14 cellular contexts compared by ENCODE assay signal in the genomic region with DNA sequence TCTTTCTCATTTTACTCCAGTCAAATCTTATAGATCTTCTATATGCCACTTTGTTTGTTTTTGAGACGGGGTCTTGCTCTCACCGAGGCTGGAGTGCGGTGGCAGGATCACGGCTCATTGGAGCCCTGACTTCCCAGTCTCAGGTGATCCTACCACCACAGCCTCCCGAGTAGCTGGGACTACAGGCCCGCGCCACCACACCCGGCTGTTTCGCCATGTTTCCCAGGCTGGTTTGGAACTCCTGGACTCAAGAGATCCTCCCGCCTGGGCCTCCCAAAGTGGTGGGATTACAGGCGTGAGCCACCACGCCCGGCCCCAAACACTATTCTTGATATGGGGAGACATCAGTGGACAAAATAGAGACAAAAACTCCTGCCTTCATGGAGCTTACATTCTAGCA. TPM values are rescaled to one million over a fixed set of nuclear protein-coding genes. Genes with fewer than 3 reads are reported as not detected.
DNase-seq lines count a peak whose midpoint lies in the region; ATAC-seq and TF ChIP-seq lines count a peak whose summit lies in the region.
"Had no signal": no experiment of that assay in that cellular context is flagged by ENCODE, and none has a peak within 500 bp of the region (broad histone marks: within the 10 kb centered on the region; RNA-seq: fewer than 3 reads in every experiment).

No MANE protein-coding gene starts in this region.

- no peaks in the 10 kb centered on the region for H3K36me3 Mint-ChIP-seq in activated naive CD4-positive, alpha-beta T cell treated with anti-CD3 and anti-CD28 coated beads, Interleukin-2, amount 50 U/mL, for 24 hours
- H3K36me3 Mint-ChIP-seq in activated naive CD4-positive, alpha-beta T cell treated with anti-CD3 and anti-CD28 coated beads, Interleukin-2, amount 50 U/mL, for 72 hours = no peaks in the 10 kb centered on the region
- H3K36me3 Mint-ChIP-seq in activated CD8-positive, alpha-beta T cell treated with anti-CD3 and anti-CD28 coated beads, Interleukin-2, amount 10 ng/mL, durations not matched to agents 7 days and 5 days (ENCODE audit: low read depth) = no peaks in the 10 kb centered on the region
- no peaks in the 10 kb centered on the region for H3K36me3 Mint-ChIP-seq in naive thymus-derived CD4-positive, alpha-beta T cell
- H3K36me3 Mint-ChIP-seq in type B pancreatic cell = no peaks in the 10 kb centered on the region

- CTCF ChIA-PET in activated CD8-positive, alpha-beta T cell treated with anti-CD3 and anti-CD28 coated beads, Interleukin-2, amount 10 ng/mL, durations not matched to agents 7 days and 5 days (lab: Charles Lee) = interaction anchor here (1.2 kb wide), 1 partner anchor 16 kb away, joined by 3 read pairs; no protein-coding TSS in a partner anchor
- CTCF ChIA-PET in naive thymus-derived CD4-positive, alpha-beta T cell (lab: Charles Lee) = no interaction called here

- peak overlapping the region; percentile 91 for H3K4me3 Mint-ChIP-seq in activated naive CD4-positive, alpha-beta T cell treated with anti-CD3 and anti-CD28 coated beads, Interleukin-2, amount 50 U/mL, for 24 hours
- H3K4me3 Mint-ChIP-seq in activated CD8-positive, alpha-beta T cell treated with anti-CD3 and anti-CD28 coated beads, Interleukin-2, amount 10 ng/mL, durations not matched to agents 7 days and 5 days = peak overlapping the region; percentile 76
- peak overlapping the region; percentile 85 to 94 (median 90) for H3K4me3 Mint-ChIP-seq in naive thymus-derived CD4-positive, alpha-beta T cell
- H3K4me3 Mint-ChIP-seq in type B pancreatic cell = peak overlapping the region; percentile 91

- no peaks in the 10 kb centered on the region for H3K9me3 Mint-ChIP-seq in activated naive CD4-positive, alpha-beta T cell treated with anti-CD3 and anti-CD28 coated beads, Interleukin-2, amount 50 U/mL, for 24 hours
- H3K9me3 Mint-ChIP-seq in activated naive CD4-positive, alpha-beta T cell treated with anti-CD3 and anti-CD28 coated beads, Interleukin-2, amount 50 U/mL, for 72 hours = no peaks in the 10 kb centered on the region
- no peaks in the 10 kb centered on the region for H3K9me3 Mint-ChIP-seq in activated CD8-positive, alpha-beta T cell treated with anti-CD3 and anti-CD28 coated beads, Interleukin-2, amount 10 ng/mL, durations not matched to agents 7 days and 5 days (ENCODE audit: insufficient read depth)
- H3K9me3 Mint-ChIP-seq in naive thymus-derived CD4-positive, alpha-beta T cell = no peaks in the 10 kb centered on the region
- H3K9me3 Mint-ChIP-seq in type B pancreatic cell = no peaks in the 10 kb centered on the region

- H3K9me3 ChIP-seq in naive thymus-derived CD4-positive, alpha-beta T cell (ENCODE audit: control insufficient read depth in 2 of 3, low read length in 3 of 3) = no peaks in the 10 kb centered on the region
- H3K9me3 ChIP-seq: left ventricle myocardium inferior, stomach had no signal

- no peak for ATAC-seq in activated naive CD4-positive, alpha-beta T cell treated with anti-CD3 and anti-CD28 coated beads, Interleukin-2, amount 50 U/mL, for 72 hours
- no peak for ATAC-seq in activated CD8-positive, alpha-beta T cell treated with anti-CD3 and anti-CD28 coated beads, Interleukin-2, amount 10 ng/mL, durations not matched to agents 7 days and 5 days
- ATAC-seq in naive thymus-derived CD4-positive, alpha-beta T cell = no peak

- H3K4me1 ChIP-seq in naive thymus-derived CD4-positive, alpha-beta T cell (ENCODE audit: control insufficient read depth in 2 of 2, insufficient read depth in 2 of 2, low read length in 2 of 2) = peaks cover 0 to 13% of the 10 kb centered on the region in 2 donors

- no peak for DNase-seq in activated naive CD4-positive, alpha-beta T cell treated with anti-CD3 and anti-CD28 coated beads, Interleukin-2, amount 50 U/mL, for 72 hours (ENCODE audit: low spot score in 2 of 2)
- DNase-seq in activated CD8-positive, alpha-beta T cell treated with anti-CD3 and anti-CD28 coated beads, Interleukin-2, amount 10 ng/mL, durations not matched to agents 7 days and 5 days = no peak
- no peak for DNase-seq in naive thymus-derived CD4-positive, alpha-beta T cell
- DNase-seq in type B pancreatic cell (ENCODE audit: extremely low spot score, unreplicated experiment) (no peak), NCI-H510A (lab: John Stamatoyannopoulos, UW) (no peak), CD1c-positive myeloid dendritic cell (ENCODE audit: extremely low spot score) (no peak)
- DNase-seq in stimulated activated CD4-positive, alpha-beta T cell treated with anti-CD3 and anti-CD28 coated beads, Interleukin-12 subunit alpha, Interleukin-12 subunit beta, amount 100 ng/mL, for 4 hours = no peak
- DNase-seq: DMS53, left ventricle myocardium inferior, NCI-H1092 treated with DMSO at 0.1 percent for 48 hours, NCI-H2227 treated with DMSO at 0.1 percent for 48 hours, PC-3, stomach had no signal

- no peaks in the 10 kb centered on the region for H3K27me3 ChIP-seq in naive thymus-derived CD4-positive, alpha-beta T cell (ENCODE audit: control insufficient read depth in 2 of 2, insufficient read depth in 2 of 2, low read length in 2 of 2)
- H3K27me3 ChIP-seq: stomach had no signal

- no peak overlapping the region for H3K27ac Mint-ChIP-seq in activated naive CD4-positive, alpha-beta T cell treated with anti-CD3 and anti-CD28 coated beads, Interleukin-2, amount 50 U/mL, for 24 hours
- no peak overlapping the region for H3K27ac Mint-ChIP-seq in activated naive CD4-positive, alpha-beta T cell treated with anti-CD3 and anti-CD28 coated beads, Interleukin-2, amount 50 U/mL, for 72 hours
- no peak overlapping the region for H3K27ac Mint-ChIP-seq in activated CD8-positive, alpha-beta T cell treated with anti-CD3 and anti-CD28 coated beads, Interleukin-2, amount 10 ng/mL, durations not matched to agents 7 days and 5 days
- H3K27ac Mint-ChIP-seq in naive thymus-derived CD4-positive, alpha-beta T cell = peak overlapping the region in 7 of 9 donors; percentile 57 to 93 (median 88)
- H3K27ac Mint-ChIP-seq in type B pancreatic cell = peak overlapping the region; percentile 77

- peaks cover 28% of the 10 kb centered on the region for H3K4me1 Mint-ChIP-seq in activated naive CD4-positive, alpha-beta T cell treated with anti-CD3 and anti-CD28 coated beads, Interleukin-2, amount 50 U/mL, for 24 hours
- H3K4me1 Mint-ChIP-seq in activated CD8-positive, alpha-beta T cell treated with anti-CD3 and anti-CD28 coated beads, Interleukin-2, amount 10 ng/mL, durations not matched to agents 7 days and 5 days (ENCODE audit: low read depth) = peaks cover 23% of the 10 kb centered on the region
- H3K4me1 Mint-ChIP-seq in naive thymus-derived CD4-positive, alpha-beta T cell = peaks cover 17 to 33% (median 24%) of the 10 kb centered on the region in 7 donors
- peaks cover 19% of the 10 kb centered on the region for H3K4me1 Mint-ChIP-seq in type B pancreatic cell (ENCODE audit: unreplicated experiment)

- H3K27ac ChIP-seq in naive thymus-derived CD4-positive, alpha-beta T cell (ENCODE audit: low read depth, low read length) = no peak overlapping the region

- H3K4me3 ChIP-seq in naive thymus-derived CD4-positive, alpha-beta T cell (ENCODE audit: low read length) = no peak overlapping the region

- H3K36me3 ChIP-seq in naive thymus-derived CD4-positive, alpha-beta T cell (ENCODE audit: control insufficient read depth in 2 of 3, insufficient read depth in 3 of 3, low read length in 3 of 3) = no peaks in the 10 kb centered on the region
- H3K36me3 ChIP-seq: left ventricle myocardium inferior, stomach had no signal

- no peak for TF ChIP-seq CTCF in type B pancreatic cell (conservative IDR thresholded peaks at IDR 0.05)

- POLR2A ChIA-PET in activated CD8-positive, alpha-beta T cell treated with anti-CD3 and anti-CD28 coated beads, Interleukin-2, amount 10 ng/mL, durations not matched to agents 7 days and 5 days (lab: Charles Lee) = no interaction called here
- POLR2A ChIA-PET in naive thymus-derived CD4-positive, alpha-beta T cell (lab: Charles Lee) = interaction anchor here (1.7 kb wide), 1 partner anchor 22 kb away, joined by 4 read pairs; no protein-coding TSS in a partner anchor

- no peaks in the 10 kb centered on the region for H3K27me3 Mint-ChIP-seq in activated naive CD4-positive, alpha-beta T cell treated with anti-CD3 and anti-CD28 coated beads, Interleukin-2, amount 50 U/mL, for 24 hours
- peaks cover 8% of the 10 kb centered on the region for H3K27me3 Mint-ChIP-seq in activated CD8-positive, alpha-beta T cell treated with anti-CD3 and anti-CD28 coated beads, Interleukin-2, amount 10 ng/mL, durations not matched to agents 7 days and 5 days (ENCODE audit: low read depth)
- peaks cover 0 to 16% (median 0%) of the 10 kb centered on the region in 5 donors for H3K27me3 Mint-ChIP-seq in naive thymus-derived CD4-positive, alpha-beta T cell
- H3K27me3 Mint-ChIP-seq in type B pancreatic cell = peaks cover 5% of the 10 kb centered on the region

- intact Hi-C loops in naive thymus-derived CD4-positive, alpha-beta T cell (cut with micrococcal nuclease) = no loop called here

RNA-seq across cellular contexts. Expression of gene TFDP2, which starts 0.9 kb away (rescaled TPM):
- total RNA-seq in activated naive CD4-positive, alpha-beta T cell treated with anti-CD3 and anti-CD28 coated beads, Interleukin-2, amount 50 U/mL, for 72 hours = 10 to 100 TPM; 22.7 to 28.5 TPM
- total RNA-seq in activated CD8-positive, alpha-beta T cell treated with anti-CD3 and anti-CD28 coated beads, Interleukin-2, amount 10 ng/mL, durations not matched to agents 7 days and 5 days = 10 to 100 TPM; 23.0 to 26.3 TPM
- total RNA-seq in naive thymus-derived CD4-positive, alpha-beta T cell = 10 to 100 TPM; 23.7 to 44.7 (median 41.0) TPM
- 10 to 100 TPM; 23.7 to 31.2 TPM for polyA plus RNA-seq in naive thymus-derived CD4-positive, alpha-beta T cell
- total RNA-seq in type B pancreatic cell (ENCODE audit: low replicate concordance) = 40.5 and 80.9 TPM in 2 replicates

Comparison
In these comparisons a context has a peak if more than half of its experiments do, and no peak if none do; other contexts are left out.
1. H3K27ac Mint-ChIP-seq: peak in naive thymus-derived CD4-positive, alpha-beta T cell (7 of 9) and type B pancreatic cell (single experiment); none in activated naive CD4-positive, alpha-beta T cell treated with anti-CD3 and anti-CD28 coated beads, Interleukin-2, amount 50 U/mL, for 24 hours (single experiment), activated naive CD4-positive, alpha-beta T cell treated with anti-CD3 and anti-CD28 coated beads, Interleukin-2, amount 50 U/mL, for 72 hours (0 of 2) and activated CD8-positive, alpha-beta T cell treated with anti-CD3 and anti-CD28 coated beads, Interleukin-2, amount 10 ng/mL, durations not matched to agents 7 days and 5 days (single experiment).
2. Peak in every context shown above with its lines, with median percentiles within 50 percentile points of each other: H3K4me3 Mint-ChIP-seq.